Comparison of ENCODE assay signal across 8 cellular contexts in genomic region chr4:176319237-176319703, GRCh38. TPM values are rescaled to one million over a fixed set of nuclear protein-coding genes. Genes with fewer than 3 reads are reported as not detected.
DNase-seq lines count a peak whose midpoint lies in the region; ATAC-seq, FAIRE-seq and TF ChIP-seq lines count a peak whose summit lies in the region.

No MANE protein-coding gene starts in this region.

- no peaks in the 10 kb centered on the region for H3K36me3 Mint-ChIP-seq in Caco-2 (ENCODE audit: insufficient read depth, unreplicated experiment)
- peaks cover under 1% of the 10 kb centered on the region for H3K36me3 Mint-ChIP-seq in neural progenitor cell

- H3K4me2 ChIP-seq in endothelial cell of umbilical vein (ENCODE audit: insufficient read depth, low read length) = peak overlapping the region; percentile 97
- H3K4me2 ChIP-seq in neural progenitor cell = peak overlapping the region; percentile 72

- H4K20me1 ChIP-seq in endothelial cell of umbilical vein (replicated peaks; ENCODE audit: control insufficient read depth, extremely low read depth, insufficient read depth, low read length) = peaks cover 3% of the 10 kb centered on the region
- H4K20me1 ChIP-seq in neural progenitor cell (ENCODE audit: low read depth) = peaks cover 14% of the 10 kb centered on the region

- no peak for ATAC-seq in GM18517 (IDR thresholded peaks at IDR 0.05; ENCODE audit: unreplicated experiment)

- H3K9ac ChIP-seq in NT2/D1 (ENCODE audit: insufficient read length, low read depth) (peak overlapping the region; percentile 8), endothelial cell of umbilical vein (replicated peaks; ENCODE audit: extremely low read depth, insufficient read depth, low read length) (peak overlapping the region; percentile 90), neural progenitor cell (no peak overlapping the region)

- H2AFZ ChIP-seq in endothelial cell of umbilical vein (ENCODE audit: low read depth, low read length) (peak overlapping the region; percentile 97), neural progenitor cell (replicated peaks) (peak overlapping the region; percentile 80)

- H3K4me3 Mint-ChIP-seq in Caco-2 (ENCODE audit: unreplicated experiment) = peak overlapping the region; percentile 84
- peak overlapping the region; percentile 95 for H3K4me3 Mint-ChIP-seq in neural progenitor cell

- H3K9me3 Mint-ChIP-seq in Caco-2 (ENCODE audit: unreplicated experiment) (no peaks in the 10 kb centered on the region), neural progenitor cell (no peaks in the 10 kb centered on the region)

- H3K79me2 ChIP-seq in endothelial cell of umbilical vein (ENCODE audit: control insufficient read depth, insufficient read depth, low read length) (peaks cover 44% of the 10 kb centered on the region), neural progenitor cell (ENCODE audit: low read depth) (peaks cover 41% of the 10 kb centered on the region)

- CTCF ChIA-PET in Caco-2 (lab: Charles Lee) (no interaction called here), endothelial cell of umbilical vein (lab: Charles Lee) (no interaction called here)

- H3K4me1 ChIP-seq in Caco-2 (no peaks in the 10 kb centered on the region; the same call in 1 of the 2 replicates), NT2/D1 (ENCODE audit: insufficient read depth, insufficient read length) (no peaks in the 10 kb centered on the region), endothelial cell of umbilical vein (ENCODE audit: control insufficient read depth, extremely low read depth, insufficient read depth, low read length) (peaks cover 20% of the 10 kb centered on the region), neural progenitor cell (peaks cover 23% of the 10 kb centered on the region)

- H3K9me3 ChIP-seq in Caco-2 (no peaks in the 10 kb centered on the region), NT2/D1 (ENCODE audit: insufficient read depth, low read length) (no peaks in the 10 kb centered on the region), endothelial cell of umbilical vein (replicated peaks; ENCODE audit: control insufficient read depth, insufficient read depth, low read length) (no peaks in the 10 kb centered on the region), neural progenitor cell (ENCODE audit: low read depth) (no peaks in the 10 kb centered on the region)

- in situ Hi-C loops in ACHN (cut with HindIII; ENCODE audit: low pct_ligation_motif_present, low pct_unique_long_range_greater_than_20kb, low sequenced_read_pairs) = no loop called here

- H3K9me1 ChIP-seq in endothelial cell of umbilical vein (replicated peaks; ENCODE audit: control insufficient read depth, extremely low read depth, insufficient read depth, low read length) = peaks cover 2% of the 10 kb centered on the region

- peak overlapping the region; percentile 99 for H3K4me3 ChIP-seq in Caco-2 (ENCODE audit: low read depth, low read length)
- peak overlapping the region; percentile 49 for H3K4me3 ChIP-seq in NT2/D1 (ENCODE audit: insufficient read length, low read depth)
- H3K4me3 ChIP-seq in endothelial cell of umbilical vein (replicated peaks in 1 of 3; ENCODE audit: insufficient read depth in 1 of 3, low read depth in 1 of 3, low read length in 3 of 3) = peak overlapping the region; percentile 45 to 85 (median 51)
- peak overlapping the region; percentile 97 for H3K4me3 ChIP-seq in neural progenitor cell

- TF ChIP-seq CTCF in Caco-2 (IDR thresholded peaks at IDR 0.05; ENCODE audit: insufficient read depth in 1 of 2, low read depth in 1 of 2, low read length in 1 of 2, severe bottlenecking in 1 of 2, unreplicated experiment in 1 of 2) (no peak), endothelial cell of umbilical vein (IDR thresholded peaks at IDR 0.05; ENCODE audit: extremely low read depth in 1 of 2, insufficient read depth in 1 of 2, low read depth in 1 of 2, low read length in 2 of 2) (no peak), neural progenitor cell (IDR thresholded peaks at IDR 0.05) (no peak)

- H3K27me3 ChIP-seq in Caco-2 (replicated peaks; ENCODE audit: control insufficient read depth, insufficient read depth, low read length) = no peaks in the 10 kb centered on the region
- H3K27me3 ChIP-seq in NT2/D1 (ENCODE audit: insufficient read depth, insufficient read length) = no peaks in the 10 kb centered on the region
- no peaks in the 10 kb centered on the region for H3K27me3 ChIP-seq in endothelial cell of umbilical vein (ENCODE audit: control insufficient read depth in 2 of 2, insufficient read depth in 2 of 2, low read length in 2 of 2)
- H3K27me3 ChIP-seq in neural progenitor cell = no peaks in the 10 kb centered on the region

- POLR2A ChIA-PET in Caco-2 (lab: Charles Lee) (no interaction called here), endothelial cell of umbilical vein (lab: Charles Lee) (no interaction called here)

- no peak for DNase-seq in Caco-2
- peak; percentile 5 for DNase-seq in NT2/D1 (ENCODE audit: low read depth, low spot score)
- no peak for DNase-seq in endothelial cell of umbilical vein (ENCODE audit: low read depth, low spot score)
- DNase-seq in neural progenitor cell (ENCODE audit: low spot score) = no peak
- DNase-seq in SIG-M5 (lab: John Stamatoyannopoulos, UW) = no peak
- DNase-seq in ACHN = no peak
- DNase-seq in posterior vena cava (ENCODE audit: low spot score) = no peak

- FAIRE-seq in endothelial cell of umbilical vein (lab: Jason Lieb, UNC) = peak; percentile 18

- TSS peak; percentile 75 for BruUV-seq in Caco-2 (replicated peaks; lab: Mats Ljungman, UMichigan)
- BruUV-seq in endothelial cell of umbilical vein (replicated peaks; lab: Mats Ljungman, UMichigan) = TSS peak; percentile 45

- H3K4me1 Mint-ChIP-seq in Caco-2 (ENCODE audit: low read depth, unreplicated experiment) (no peaks in the 10 kb centered on the region), neural progenitor cell (peaks cover 39% of the 10 kb centered on the region)

- H3F3A ChIP-seq in neural progenitor cell (ENCODE audit: low read depth) = peaks cover 22% of the 10 kb centered on the region

- H3K36me3 ChIP-seq in Caco-2 (ENCODE audit: control insufficient read depth, insufficient read depth, low read length) = no peaks in the 10 kb centered on the region
- peaks cover 6% of the 10 kb centered on the region for H3K36me3 ChIP-seq in NT2/D1 (ENCODE audit: insufficient read depth, insufficient read length, low read length)
- no peaks in the 10 kb centered on the region for H3K36me3 ChIP-seq in endothelial cell of umbilical vein (ENCODE audit: control insufficient read depth in 2 of 2, extremely low read depth in 1 of 2, insufficient read depth in 2 of 2, low read length in 2 of 2)
- H3K36me3 ChIP-seq in neural progenitor cell = no peaks in the 10 kb centered on the region

- TF ChIP-seq POLR2A in endothelial cell of umbilical vein (IDR thresholded peaks at IDR 0.05; ENCODE audit: low read depth, low read length) = no peak

- intact Hi-C loops in Caco-2 (cut with micrococcal nuclease; ENCODE audit: unreplicated experiment) (loop anchor here (1.0 kb wide), 1 partner anchor 124 kb away; the partner anchor contains the start of gene SPATA4), endothelial cell of umbilical vein (cut with micrococcal nuclease) (loop anchor here (1.0 to 2.0 kb wide), 2 partner anchors 124 to 1124 kb away; partner anchors contain the start of genes AGA and SPATA4), posterior vena cava (cut with DNase I) (no loop called here)

- dilution Hi-C loops in endothelial cell of umbilical vein (cut with MboI; ENCODE audit: extremely low pct_ligation_motif_present, low sequenced_read_pairs) = no loop called here

- peak overlapping the region; percentile 70 for H3K27ac ChIP-seq in endothelial cell of umbilical vein (ENCODE audit: insufficient read depth, low read depth, low read length)
- H3K27ac ChIP-seq in neural progenitor cell = peak overlapping the region; percentile 43

- H3K27me3 Mint-ChIP-seq in Caco-2 (ENCODE audit: insufficient read depth, unreplicated experiment) (no peaks in the 10 kb centered on the region), neural progenitor cell (ENCODE audit: insufficient read depth, low read depth) (peaks cover 3% of the 10 kb centered on the region)

- H3K27ac Mint-ChIP-seq in Caco-2 (ENCODE audit: unreplicated experiment) (peak overlapping the region; percentile 81), neural progenitor cell (peak overlapping the region; percentile 97)

TF ChIP-seq in endothelial cell of umbilical vein, 7 proteins besides CTCF, POLR2A, EP300 and RAD21:
- no peak for TF ChIP-seq JUN (IDR thresholded peaks at IDR 0.05; ENCODE audit: borderline replicate concordance, insufficient read depth, insufficient read length, low read depth)
- peak; percentile 43 for TF ChIP-seq GATA2 (IDR thresholded peaks at IDR 0.05; ENCODE audit: insufficient read depth, insufficient read length, low read depth, low read length)
- TF ChIP-seq FOS (IDR thresholded peaks at IDR 0.05; ENCODE audit: borderline replicate concordance, insufficient read depth, low read length) = no peak

RNA-seq across cellular contexts. Expression of gene SPCS3, which starts 0.5 kb away (rescaled TPM):
- total RNA-seq in Caco-2 (2022) (54.5 and 56.2 TPM in 2 replicates), endothelial cell of umbilical vein (179 and 183 TPM in 2 replicates), neural progenitor cell (ENCODE audit: low replicate concordance) (84.4 and 128 TPM in 2 replicates), posterior vena cava (100 to 1,000 TPM; 127 to 184 TPM)
- 25.4 and 36.4 TPM in 2 replicates for polyA plus RNA-seq in endothelial cell of umbilical vein
- polyA plus RNA-seq in endothelial cell of umbilical vein (2011; cell fraction: cytosol; rRNA removed) = 31.0 and 36.5 TPM in 2 replicates
- polyA plus RNA-seq in endothelial cell of umbilical vein (2011; cell fraction: nucleus; rRNA removed) = 49.4 and 73.0 TPM in 2 replicates
- 71.9 and 75.1 TPM in 2 replicates for polyA plus RNA-seq in endothelial cell of umbilical vein (2012)
- 37.2 and 49.0 TPM in 2 replicates for polyA minus RNA-seq in endothelial cell of umbilical vein
- 31.7 TPM for polyA minus RNA-seq in endothelial cell of umbilical vein (2011; cell fraction: cytosol; rRNA and poly(A)+ RNA removed)
- polyA minus RNA-seq in endothelial cell of umbilical vein (2011; cell fraction: nucleus; rRNA and poly(A)+ RNA removed) = 131 and 158 TPM in 2 replicates

RNA-seq across cellular contexts. Expression of gene ASB5, which starts 50.2 kb away (rescaled TPM):
- total RNA-seq in Caco-2 (2022) (not detected in 2 replicates), endothelial cell of umbilical vein (not detected in 2 replicates), neural progenitor cell (ENCODE audit: low replicate concordance) (not detected in 2 replicates), posterior vena cava (1 to 10 TPM in 1 of 2 donors, under 1 TPM in 1; 0.46 to 2.5 TPM)
- not detected in 2 replicates for polyA plus RNA-seq in endothelial cell of umbilical vein
- polyA plus RNA-seq in endothelial cell of umbilical vein (2011; cell fraction: cytosol; rRNA removed) = not detected in 2 replicates
- 0.04 TPM in 1 of 2 replicates, not detected in the other for polyA plus RNA-seq in endothelial cell of umbilical vein (2011; cell fraction: nucleus; rRNA removed)
- polyA plus RNA-seq in endothelial cell of umbilical vein (2012) = not detected in 2 replicates
- polyA minus RNA-seq in endothelial cell of umbilical vein = not detected in 2 replicates
- not detected for polyA minus RNA-seq in endothelial cell of umbilical vein (2011; cell fraction: cytosol; rRNA and poly(A)+ RNA removed)
- not detected in 2 replicates for polyA minus RNA-seq in endothelial cell of umbilical vein (2011; cell fraction: nucleus; rRNA and poly(A)+ RNA removed)

Comparison
In these comparisons a context has a peak if more than half of its experiments do, and no peak if none do; other contexts are left out.
1. H3K4me3 ChIP-seq: peak in every context shown above with its lines; median percentile 99 in Caco-2; 97 in neural progenitor cell; 51 in endothelial cell of umbilical vein; 49 in NT2/D1.
2. intact Hi-C loops: an anchor here in Caco-2 (1.0 kb wide) and endothelial cell of umbilical vein (1.0 to 2.0 kb wide); none called in posterior vena cava.